27 cellular contexts compared by ENCODE assay signal in genomic region chr16:64621616-64622015, GRCh38.
"Had no signal": no experiment of that assay in that cellular context is flagged by ENCODE, and none has a peak within 500 bp of the region (broad histone marks: within the 10 kb centered on the region; RNA-seq: fewer than 3 reads in every experiment).

No MANE protein-coding gene starts in this region.

- DNase-seq: effector memory CD8-positive, alpha-beta T cell; erythroblast; esophagus squamous epithelium; foreskin keratinocyte; heart left ventricle; kidney; naive B cell; right lobe of liver; spleen; stimulated activated CD4-positive, alpha-beta T cell treated with anti-CD3 and anti-CD28 coated beads, Interleukin-4, amount 100 ng/mL, for 4 hours; stimulated activated naive B cell treated with anti-CD40 and anti-IgM and Interleukin-4, amounts not matched to agents 10 μg/mL and 1 μg/mL and 100 μg/mL, for 72 hours; thyroid gland; trophoblast cell had no signal

- H3K27ac Mint-ChIP-seq: effector memory CD8-positive, alpha-beta T cell; memory B cell; naive B cell; natural killer cell treated with Interleukin-12 subunit alpha and Interleukin-12 subunit beta and Interleukin-15 and Interleukin-18, amount 100 ng/mL, for 72 hours; progenitor cell of endocrine pancreas; stimulated activated naive B cell treated with anti-CD40 and anti-IgM and Interleukin-4, amounts not matched to agents 10 μg/mL and 1 μg/mL and 100 μg/mL, for 72 hours; stimulated activated naive CD8-positive, alpha-beta T cell treated with anti-CD3 and anti-CD28 coated beads, Interleukin-15, Interleukin-2, amounts not matched to agents 100 ng/mL and 50 ng/mL, for 24 hours had no signal

- H3K4me1 ChIP-seq: esophagus squamous epithelium, foreskin keratinocyte, gastroesophageal sphincter, heart left ventricle, parathyroid adenoma, right lobe of liver, spleen, thyroid gland, vagina had no signal

- H3K4me3 ChIP-seq: coronary artery, esophagus squamous epithelium, gastroesophageal sphincter, heart left ventricle, hepatocyte, lung, right lobe of liver, skin epidermis, spleen, thyroid gland, vagina had no signal

- H3K4me1 Mint-ChIP-seq: memory B cell; naive B cell; neural crest cell; stimulated activated naive B cell treated with anti-CD40 and anti-IgM and Interleukin-4, amounts not matched to agents 10 μg/mL and 1 μg/mL and 100 μg/mL, for 72 hours had no signal

- ATAC-seq: effector memory CD8-positive, alpha-beta T cell; foreskin keratinocyte; gastroesophageal sphincter; heart left ventricle; left lobe of liver; natural killer cell treated with Interleukin-12 subunit alpha and Interleukin-12 subunit beta and Interleukin-15 and Interleukin-18, amount 100 ng/mL, for 72 hours; right lobe of liver; stimulated activated naive B cell treated with anti-CD40 and anti-IgM and Interleukin-4, amounts not matched to agents 10 μg/mL and 1 μg/mL and 100 μg/mL, for 72 hours had no signal

- H3K27ac ChIP-seq: coronary artery, esophagus squamous epithelium, foreskin keratinocyte, gastroesophageal sphincter, heart left ventricle, hepatocyte, neutrophil, parathyroid adenoma, right lobe of liver, skin epidermis, spleen, thyroid gland, vagina had no signal

- H3K36me3 Mint-ChIP-seq: memory B cell; naive B cell; stimulated activated naive B cell treated with anti-CD40 and anti-IgM and Interleukin-4, amounts not matched to agents 10 μg/mL and 1 μg/mL and 100 μg/mL, for 72 hours had no signal

- H3K9ac ChIP-seq: parathyroid adenoma had no signal

- H3K27me3 ChIP-seq: esophagus squamous epithelium, foreskin keratinocyte, gastroesophageal sphincter, heart left ventricle, hepatocyte, neutrophil, right lobe of liver, spleen, thyroid gland, vagina had no signal

- H3K27me3 Mint-ChIP-seq: effector memory CD8-positive, alpha-beta T cell; memory B cell; naive B cell; natural killer cell treated with Interleukin-12 subunit alpha and Interleukin-12 subunit beta and Interleukin-15 and Interleukin-18, amount 100 ng/mL, for 72 hours; progenitor cell of endocrine pancreas; stimulated activated naive B cell treated with anti-CD40 and anti-IgM and Interleukin-4, amounts not matched to agents 10 μg/mL and 1 μg/mL and 100 μg/mL, for 72 hours; stimulated activated naive CD8-positive, alpha-beta T cell treated with anti-CD3 and anti-CD28 coated beads, Interleukin-15, Interleukin-2, amounts not matched to agents 100 ng/mL and 50 ng/mL, for 24 hours had no signal

- H3K4me2 ChIP-seq: hepatocyte had no signal

- H3K4me3 Mint-ChIP-seq: effector memory CD8-positive, alpha-beta T cell; memory B cell; naive B cell; natural killer cell treated with Interleukin-12 subunit alpha and Interleukin-12 subunit beta and Interleukin-15 and Interleukin-18, amount 100 ng/mL, for 72 hours; neural crest cell; stimulated activated naive B cell treated with anti-CD40 and anti-IgM and Interleukin-4, amounts not matched to agents 10 μg/mL and 1 μg/mL and 100 μg/mL, for 72 hours; stimulated activated naive CD8-positive, alpha-beta T cell treated with anti-CD3 and anti-CD28 coated beads, Interleukin-15, Interleukin-2, amounts not matched to agents 100 ng/mL and 50 ng/mL, for 24 hours had no signal

- H3K36me3 ChIP-seq: esophagus squamous epithelium, gastroesophageal sphincter, heart left ventricle, neutrophil, right lobe of liver, spleen, thyroid gland, vagina had no signal

- H3K9me3 ChIP-seq: esophagus squamous epithelium, gastroesophageal sphincter, neutrophil, right lobe of liver, thyroid gland, vagina had no signal
